In genomic region chr7:75624134-75624832, GRCh38 we compare ENCODE assay signal across 9 cellular contexts.
DNase-seq lines count a peak whose midpoint lies in the region; ATAC-seq and TF ChIP-seq lines count a peak whose summit lies in the region.
"Had no signal": no experiment of that assay in that cellular context is flagged by ENCODE, and none has a peak within 500 bp of the region (broad histone marks: within the 10 kb centered on the region; RNA-seq: fewer than 3 reads in every experiment).

No MANE protein-coding gene starts in this region.

- no peak for TF ChIP-seq EP300 in stomach (IDR thresholded peaks at IDR 0.05)

- TF ChIP-seq POLR2A in stomach (IDR thresholded peaks at IDR 0.05) = no peak

- H3K27me3 ChIP-seq in ascending aorta (no peaks in the 10 kb centered on the region), left lung (no peaks in the 10 kb centered on the region), stomach (no peaks in the 10 kb centered on the region)

- ATAC-seq in left lung (peak; percentile 72), GM21723 (IDR thresholded peaks at IDR 0.05; ENCODE audit: unreplicated experiment) (no peak)

- 76 to 85% (median 82%) methylated on average over 13 of the region's 13 CpGs for WGBS in stomach, 5 donors

- TF ChIP-seq CTCF in ascending aorta (IDR thresholded peaks at IDR 0.05) = no peak
- TF ChIP-seq CTCF in left lung (IDR thresholded peaks at IDR 0.05) = no peak
- no peak for TF ChIP-seq CTCF in stomach (IDR thresholded peaks at IDR 0.05)
- no peak for TF ChIP-seq CTCF in GM10248 (IDR thresholded peaks at IDR 0.05; ENCODE audit: control extremely low read depth, extremely low read depth, low read depth, missing control alignments)

- POLR2A ChIA-PET in GM10248 (lab: Yijun Ruan, JAX) = no interaction called here

- H3K4me1 ChIP-seq in ascending aorta = peaks cover 8 to 13% of the 10 kb centered on the region in 2 donors
- peaks cover 12 to 75% of the 10 kb centered on the region in 2 donors for H3K4me1 ChIP-seq in left lung
- peaks cover 0 to 24% (median 0%) of the 10 kb centered on the region in 4 donors for H3K4me1 ChIP-seq in stomach

- CTCF ChIA-PET in GM10248 (lab: Yijun Ruan, JAX) = no interaction called here

- H3K27ac ChIP-seq in ascending aorta (peak overlapping the region; percentile 85 to 86), left lung (peak overlapping the region; percentile 74 to 92), stomach (peak overlapping the region in 4 of 5 donors; percentile 18 to 71 (median 60))

- DNase-seq in KBM-7 (peak; percentile 90), ascending aorta (ENCODE audit: low spot score in 2 of 2) (peak; percentile 18 to 87), left lung (peak; percentile 81 to 88), stomach (peak; percentile 42), GM10248 (ENCODE audit: extremely low spot score) (no peak)
- DNase-seq in activated CD8-positive, alpha-beta memory T cell treated with anti-CD3 and anti-CD28 coated beads, Interleukin-2, amount 50 U/mL, for 48 hours = no peak
- DNase-seq in activated CD4-positive, alpha-beta T cell treated with anti-CD3 and anti-CD28 coated beads, Interleukin-2, amount 50 U/mL, for 1 hour = no peak
- DNase-seq: activated T-cell treated with anti-CD3 and anti-CD28 coated beads, Interleukin-2, amount 50 U/mL, for 48 hours had no signal

- intact Hi-C loops in ascending aorta (cut with DNase I) = loop anchor here (2.0 to 5.0 kb wide), 2 partner anchors 15 to 33 kb away; no protein-coding TSS in a partner anchor
- intact Hi-C loops in left lung (cut with DNase I) = no loop called here
- intact Hi-C loops in stomach (cut with DNase I; ENCODE audit: low total_unique reads) = no loop called here

- H3K9me3 ChIP-seq in ascending aorta (peaks cover 3 to 5% of the 10 kb centered on the region in 2 donors), left lung (peaks cover 0 to 5% of the 10 kb centered on the region in 2 donors), stomach (peaks cover 0 to 9% (median 3%) of the 10 kb centered on the region in 4 donors)

- H3K36me3 ChIP-seq in ascending aorta (peaks cover 0 to 5% of the 10 kb centered on the region in 2 donors), left lung (no peaks in the 10 kb centered on the region), stomach (no peaks in the 10 kb centered on the region)

- in situ Hi-C loops in KBM-7 (cut with MboI; ENCODE audit: low pct_unique_long_range_greater_than_20kb, low sequenced_read_pairs) = no loop called here

- H3K4me3 ChIP-seq in ascending aorta (no peak overlapping the region), left lung (peak overlapping the region in 1 of 2 donors; percentile 14), stomach (no peak overlapping the region)

Comparison
In these comparisons a context has a peak if more than half of its experiments do, and no peak if none do; other contexts are left out.
1. DNase-seq: peak in KBM-7 (single experiment), ascending aorta (2 of 2), left lung (2 of 2) and stomach (single experiment); none in GM10248 (single experiment), activated CD8-positive, alpha-beta memory T cell treated with anti-CD3 and anti-CD28 coated beads, Interleukin-2, amount 50 U/mL, for 48 hours (single experiment) and activated CD4-positive, alpha-beta T cell treated with anti-CD3 and anti-CD28 coated beads, Interleukin-2, amount 50 U/mL, for 1 hour (single experiment).
2. Peak in every context shown above with its lines, with median percentiles within 50 percentile points of each other: H3K27ac ChIP-seq.